1 cellular context compared by ENCODE assay signal in the genomic region with DNA sequence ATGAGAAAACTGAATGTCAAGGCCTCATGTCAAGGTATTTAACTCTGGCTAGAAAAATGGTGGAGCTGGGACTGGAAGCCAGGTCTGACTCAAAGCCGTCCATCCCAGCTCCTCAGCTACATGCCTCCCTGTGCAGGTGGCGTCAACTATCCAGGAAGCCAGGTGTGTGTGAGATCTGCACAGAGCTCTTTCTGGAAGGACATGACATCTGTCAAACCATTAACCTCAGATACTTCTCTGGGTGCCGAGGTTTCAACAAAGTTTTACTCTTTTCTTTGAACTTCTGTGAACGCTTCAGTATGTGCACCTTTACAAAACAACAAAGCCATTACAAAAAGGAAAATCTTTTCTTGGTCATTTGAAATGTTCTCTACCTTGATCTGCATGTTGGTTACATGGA.
TF ChIP-seq lines count a peak whose summit lies in the region.

No MANE protein-coding gene starts in this region.

TF ChIP-seq in GM12891, 5 proteins besides CTCF, POLR2A, EP300 and RAD21:
- TF ChIP-seq POU2F2 (IDR thresholded peaks at IDR 0.05; ENCODE audit: low read depth, low read length) (no peak), PAX5 (IDR thresholded peaks at IDR 0.05; ENCODE audit: insufficient read depth, low read length, severe bottlenecking) (no peak), TAF1 (IDR thresholded peaks at IDR 0.05; ENCODE audit: low read depth, low read length) (no peak), SPI1 (IDR thresholded peaks at IDR 0.05; ENCODE audit: low read depth, low read length) (no peak), POLR2AphosphoS5 (IDR thresholded peaks at IDR 0.05; ENCODE audit: low read depth, low read length) (no peak)
